13 cellular contexts compared by ENCODE assay signal in genomic region chr17:66349549-66350245, GRCh38. TPM values are rescaled to one million over a fixed set of nuclear protein-coding genes. Genes with fewer than 3 reads are reported as not detected.
DNase-seq lines count a peak whose midpoint lies in the region; ATAC-seq and TF ChIP-seq lines count a peak whose summit lies in the region.
"Had no signal": no experiment of that assay in that cellular context is flagged by ENCODE, and none has a peak within 500 bp of the region (broad histone marks: within the 10 kb centered on the region; RNA-seq: fewer than 3 reads in every experiment).

No MANE protein-coding gene starts in this region.

- H3K36me3 ChIP-seq in Panc1 (ENCODE audit: control insufficient read depth, insufficient read depth, low read length) (no peaks in the 10 kb centered on the region), heart right ventricle (no peaks in the 10 kb centered on the region), stomach smooth muscle (ENCODE audit: control insufficient read depth in 2 of 2, insufficient read depth in 2 of 2, low read length in 2 of 2) (no peaks in the 10 kb centered on the region)
- H3K36me3 ChIP-seq: lower lobe of right lung had no signal

- CTCF ChIA-PET in Panc1 (lab: Charles Lee): no interaction called here

- H3K27ac ChIP-seq in Panc1 (ENCODE audit: low read length) (peak overlapping the region; percentile 83), heart right ventricle (peak overlapping the region in 2 of 10 donors; percentile 52), stomach smooth muscle (ENCODE audit: low read length) (peak overlapping the region; percentile 11)
- H3K27ac ChIP-seq: lower lobe of right lung had no signal

- H3K9me3 Mint-ChIP-seq in activated T-cell treated with anti-CD3 and anti-CD28 coated beads, Interleukin-2, amount 50 U/mL, for 24 hours: no peaks in the 10 kb centered on the region
- H3K9me3 Mint-ChIP-seq in endothelial cell (ENCODE audit: unreplicated experiment): no peaks in the 10 kb centered on the region
- H3K9me3 Mint-ChIP-seq: neural crest cell had no signal

- no peak overlapping the region for H3K9ac ChIP-seq in stomach smooth muscle (ENCODE audit: low read length in 2 of 2)

- H3K27me3 Mint-ChIP-seq in activated T-cell treated with anti-CD3 and anti-CD28 coated beads, Interleukin-2, amount 50 U/mL, for 24 hours: no peaks in the 10 kb centered on the region
- H3K27me3 Mint-ChIP-seq in endothelial cell (ENCODE audit: unreplicated experiment): no peaks in the 10 kb centered on the region

- no TSS peak for BruUV-seq in Panc1 (replicated peaks; lab: Mats Ljungman, UMichigan)

- POLR2A ChIA-PET in Panc1 (lab: Charles Lee): no interaction called here

- TF ChIP-seq CTCF in Panc1 (IDR thresholded peaks at IDR 0.05): no peak
- no peak for TF ChIP-seq CTCF in heart right ventricle (IDR thresholded peaks at IDR 0.05)
- TF ChIP-seq CTCF in endothelial cell (IDR thresholded peaks at IDR 0.05; ENCODE audit: unreplicated experiment): no peak

- H3K27ac Mint-ChIP-seq in activated T-cell treated with anti-CD3 and anti-CD28 coated beads, Interleukin-2, amount 50 U/mL, for 24 hours: peak overlapping the region; percentile 80
- no peak overlapping the region for H3K27ac Mint-ChIP-seq in endothelial cell (ENCODE audit: unreplicated experiment)

- WGBS in heart right ventricle, 2 donors: 72 to 74% methylated on average over 12 of the region's 12 CpGs

- no peak for DNase-seq in activated T-cell treated with anti-CD3 and anti-CD28 coated beads, Interleukin-2, amount 50 U/mL, for 24 hours
- no peak for DNase-seq in activated T-cell treated with anti-CD3 and anti-CD28 coated beads, Interleukin-2, amount 50 U/mL, for 1 hour
- DNase-seq in Panc1 (ENCODE audit: low read depth, low spot score): no peak
- peak in 1 of 2 donors; percentile 19 for DNase-seq in heart right ventricle
- DNase-seq in activated CD8-positive, alpha-beta memory T cell treated with anti-CD3 and anti-CD28 coated beads, Interleukin-2, amount 50 U/mL, for 4 hours: no peak
- DNase-seq in endothelial cell (ENCODE audit: low spot score): no peak
- no peak for DNase-seq in A172 (ENCODE audit: low spot score)
- DNase-seq: amniotic stem cell, lower lobe of right lung, NCI-H2029, SIG-M5 had no signal

- peak overlapping the region; percentile 20 for H3K4me3 Mint-ChIP-seq in activated T-cell treated with anti-CD3 and anti-CD28 coated beads, Interleukin-2, amount 50 U/mL, for 24 hours
- no peak overlapping the region for H3K4me3 Mint-ChIP-seq in endothelial cell (ENCODE audit: unreplicated experiment)
- H3K4me3 Mint-ChIP-seq: neural crest cell had no signal

- intact Hi-C loops in Panc1 (cut with micrococcal nuclease; ENCODE audit: unreplicated experiment): no loop called here
- intact Hi-C loops in heart right ventricle (cut with DNase I): loop anchor here in 2 of 10 donors (5.0 to 10.0 kb wide), 2 partner anchors 162 to 185 kb away; no protein-coding TSS in a partner anchor

- H3K4me1 Mint-ChIP-seq in activated T-cell treated with anti-CD3 and anti-CD28 coated beads, Interleukin-2, amount 50 U/mL, for 24 hours (ENCODE audit: low read depth): peaks cover 83% of the 10 kb centered on the region
- H3K4me1 Mint-ChIP-seq in endothelial cell (ENCODE audit: unreplicated experiment): no peaks in the 10 kb centered on the region

- ATAC-seq in Panc1 (0 out of 2 replicates have a peak, but pooled peaks have one; percentile 9), heart right ventricle (peak in 5 of 8 donors; percentile 27 to 86 (median 68))

- H3K36me3 Mint-ChIP-seq in activated T-cell treated with anti-CD3 and anti-CD28 coated beads, Interleukin-2, amount 50 U/mL, for 24 hours (ENCODE audit: low read depth): peaks cover 40% of the 10 kb centered on the region
- no peaks in the 10 kb centered on the region for H3K36me3 Mint-ChIP-seq in endothelial cell (ENCODE audit: low read depth, unreplicated experiment)

- H3K4me3 ChIP-seq in Panc1 (ENCODE audit: low read depth in 2 of 2, low read length in 2 of 2) (no peak overlapping the region; a peak in 1 of 4 replicates), heart right ventricle (no peak overlapping the region), stomach smooth muscle (ENCODE audit: low read length in 2 of 2) (no peak overlapping the region)
- H3K4me3 ChIP-seq: lower lobe of right lung had no signal

- peaks cover 87% of the 10 kb centered on the region for H3K4me1 ChIP-seq in Panc1 (ENCODE audit: control insufficient read depth, insufficient read depth, low read length)
- H3K4me1 ChIP-seq in heart right ventricle: peaks cover 4 to 40% (median 22%) of the 10 kb centered on the region in 9 donors
- peaks cover 19% of the 10 kb centered on the region for H3K4me1 ChIP-seq in stomach smooth muscle (ENCODE audit: control insufficient read depth, insufficient read depth, low read length)

- no peaks in the 10 kb centered on the region for H3K9me3 ChIP-seq in Panc1 (ENCODE audit: control insufficient read depth, insufficient read depth, low read depth, low read length)
- no peaks in the 10 kb centered on the region for H3K9me3 ChIP-seq in heart right ventricle
- no peaks in the 10 kb centered on the region for H3K9me3 ChIP-seq in stomach smooth muscle (ENCODE audit: control insufficient read depth in 2 of 2, low read length in 2 of 2)
- H3K9me3 ChIP-seq: lower lobe of right lung had no signal

- in situ Hi-C loops in Panc1 (cut with HindIII; ENCODE audit: low pct_unique_long_range_greater_than_20kb, low sequenced_read_pairs): no loop called here

- no peaks in the 10 kb centered on the region for H3K27me3 ChIP-seq in Panc1 (ENCODE audit: control insufficient read depth, insufficient read depth, low read length)
- H3K27me3 ChIP-seq in heart right ventricle: no peaks in the 10 kb centered on the region
- no peaks in the 10 kb centered on the region for H3K27me3 ChIP-seq in stomach smooth muscle (ENCODE audit: control insufficient read depth in 1 of 2, insufficient read depth in 2 of 2, low read length in 2 of 2)

RNA-seq across cellular contexts. Expression of gene PRKCA, which starts 47.3 kb away (rescaled TPM):
- 53.0 TPM for total RNA-seq in Panc1 (2021; ENCODE audit: unreplicated experiment)
- 19.2 TPM for polyA plus RNA-seq in Panc1 (2012; ENCODE audit: insufficient read length)
- 10 to 100 TPM in 7 of 10 donors, 1 to 10 TPM in 3; 4.5 to 27.6 (median 13.7) TPM for total RNA-seq in heart right ventricle
- polyA plus RNA-seq in heart right ventricle: 1 to 10 TPM; 1.6 to 2.5 TPM
- 2.1 TPM for total RNA-seq in endothelial cell (ENCODE audit: unreplicated experiment)
- total RNA-seq in A172 (2014; rRNA removed; shearing (Covaris generic)): 21.6 and 24.2 TPM in 2 replicates
